In genomic region chr11:62599909-62600308, GRCh38 we compare ENCODE assay signal across 8 cellular contexts. TPM values are rescaled to one million over a fixed set of nuclear protein-coding genes. Genes with fewer than 3 reads are reported as not detected.
DNase-seq lines count a peak whose midpoint lies in the region; ATAC-seq, FAIRE-seq and TF ChIP-seq lines count a peak whose summit lies in the region.

No MANE protein-coding gene starts in this region.

- CTCF ChIA-PET in HepG2 (lab: Yijun Ruan, JAX; ENCODE audit: low intra/inter-chr PET ratio, low total read pairs) = no interaction called here

- TF ChIP-seq RAD21 in HepG2 (CRISPR knock-in tag; IDR thresholded peaks at IDR 0.05) = no peak

- POLR2A ChIA-PET in HepG2 (lab: Yijun Ruan, JAX) = interaction anchor here (0.6 to 3.8 kb wide), 13 partner anchors 8 to 241 kb away, joined by 3 to 137 read pairs (median 7); partner anchors contain the start of genes B3GAT3, C11orf98, CSKMT and EEF1G

- TF ChIP-seq EP300 in HepG2 (IDR thresholded peaks at IDR 0.05; ENCODE audit: low read depth in 2 of 2, low read length in 2 of 2) (no peak), HepG2 (CRISPR knock-in tag; IDR thresholded peaks at IDR 0.05; ENCODE audit: borderline replicate concordance) (no peak)

- BruUV-seq in HepG2 (replicated peaks; lab: Mats Ljungman, UMichigan) = TSS peak; percentile 56

- ATAC-seq in HepG2 (no peak), GM18868 (IDR thresholded peaks at IDR 0.05; ENCODE audit: unreplicated experiment) (no peak)

- no peak for FAIRE-seq in HepG2 (lab: Jason Lieb, UNC)

- peaks cover 35 to 44% of the 10 kb centered on the region in 2 donors for H3K36me3 ChIP-seq in ascending aorta
- H3K36me3 ChIP-seq in HepG2 (replicated peaks in 1 of 2; ENCODE audit: control insufficient read depth in 1 of 2, insufficient read depth in 2 of 2, low read length in 2 of 2) = peaks cover 21 to 38% of the 10 kb centered on the region in 2 experiments
- H3K36me3 ChIP-seq in tibial artery = peaks cover 34 to 52% (median 39%) of the 10 kb centered on the region in 3 donors

- H3K27me3 ChIP-seq in ascending aorta (no peaks in the 10 kb centered on the region), HepG2 (ENCODE audit: control insufficient read depth in 1 of 2, insufficient read depth in 2 of 2, low read length in 2 of 2) (no peaks in the 10 kb centered on the region; a peak in 1 of 5 replicates), tibial artery (no peaks in the 10 kb centered on the region)

- H3K27ac ChIP-seq in ascending aorta = peak overlapping the region; percentile 96 to 97
- H3K27ac ChIP-seq in HepG2 (ENCODE audit: extremely low read length, insufficient read depth, low read length) = peak overlapping the region; percentile 88
- H3K27ac ChIP-seq in tibial artery = peak overlapping the region; percentile 98 to 99

- TF ChIP-seq CTCF in ascending aorta (IDR thresholded peaks at IDR 0.05) (no peak), HepG2 (CRISPR knock-in tag; IDR thresholded peaks at IDR 0.05) (no peak), tibial artery (IDR thresholded peaks at IDR 0.05) (no peak)

- peak overlapping the region; percentile 99 for H3K9ac ChIP-seq in HepG2 (ENCODE audit: insufficient read depth, low read depth, low read length)

- WGBS in HepG2 (ENCODE audit: low lambda C conversion rate) = 45% methylated on average over 5 of the region's 5 CpGs

- no peak overlapping the region for H2AFZ ChIP-seq in HepG2 (ENCODE audit: low read length)

- peak overlapping the region; percentile 97 for H3K4me2 ChIP-seq in HepG2 (ENCODE audit: low read depth, low read length)

- H3K9me3 ChIP-seq in ascending aorta = no peaks in the 10 kb centered on the region
- H3K9me3 ChIP-seq in HepG2 (ENCODE audit: low read length) = no peaks in the 10 kb centered on the region
- no peaks in the 10 kb centered on the region for H3K9me3 ChIP-seq in tibial artery

- intact Hi-C loops in ascending aorta (cut with DNase I) (loop anchor here (1.0 to 5.0 kb wide), 4 partner anchors 9 to 77 kb away; partner anchors contain the start of genes B3GAT3, GANAB, TUT1 and UBXN1), HepG2 (cut with micrococcal nuclease; ENCODE audit: unreplicated experiment) (loop anchor here (1.0 kb wide), 1 partner anchor 9 kb away; the partner anchor contains the start of gene TUT1), tibial artery (cut with DNase I; ENCODE audit: low total_unique reads) (loop anchor here (10.0 kb wide), 1 partner anchor 55 kb away; the partner anchor contains the start of gene AHNAK)

- TF ChIP-seq POLR2A in HepG2 (IDR thresholded peaks at IDR 0.05; ENCODE audit: insufficient read depth in 1 of 2, low read depth in 2 of 2, low read length in 2 of 2) = no peak

- peak; percentile 70 for DNase-seq in activated effector memory CD4-positive, alpha-beta T cell treated with anti-CD3 and anti-CD28 coated beads, Interleukin-2, amount 50 U/mL, for 16 hours
- DNase-seq in activated effector memory CD4-positive, alpha-beta T cell treated with Interleukin-2 at 50 U/mL for 16 hours = no peak
- DNase-seq in ascending aorta (ENCODE audit: low spot score in 2 of 2) (no peak), HepG2 (ENCODE audit: low spot score) (no peak), tibial artery (no peak), NCI-H128 (lab: John Stamatoyannopoulos, UW; ENCODE audit: unreplicated experiment) (no peak), epidermal melanocyte (ENCODE audit: insufficient read length, low spot score) (no peak)

- H3K4me3 ChIP-seq in ascending aorta (peak overlapping the region; percentile 87 to 98), HepG2 (replicated peaks in 1 of 3; ENCODE audit: insufficient read depth in 1 of 3, low read depth in 2 of 3, low read length in 3 of 3) (peak overlapping the region; percentile 91 to 94 (median 94)), tibial artery (peak overlapping the region; percentile 96 to 99)

- in situ Hi-C loops in HepG2 (cut with HindIII; ENCODE audit: extremely low pct_ligation_motif_present, low pct_unique_long_range_greater_than_20kb) = no loop called here

- H3K79me2 ChIP-seq in HepG2 (ENCODE audit: insufficient read depth, low read length) = peaks cover 33% of the 10 kb centered on the region

- H3K4me1 ChIP-seq in ascending aorta (peaks cover 8 to 20% of the 10 kb centered on the region in 2 donors), HepG2 (ENCODE audit: insufficient read depth, low read length) (peaks cover 34% of the 10 kb centered on the region), tibial artery (peaks cover 7 to 43% (median 31%) of the 10 kb centered on the region in 4 donors)

- no peaks in the 10 kb centered on the region for H4K20me1 ChIP-seq in HepG2 (ENCODE audit: insufficient read depth, low read length)

RNA-seq across cellular contexts. Expression of gene MTA2, which starts 1.8 kb away (rescaled TPM):
- total RNA-seq in ascending aorta = 79.2 TPM
- 58.1 and 70.0 TPM in 2 replicates for total RNA-seq in HepG2 (2016; rRNA removed; fragmentation: Illumina TruSeq; extraction: Trizol)
- total RNA-seq in HepG2 (2016; cell fraction: cytosol; rRNA removed; fragmentation: Illumina TruSeq; extraction: Trizol; ENCODE audit: low read depth) = 7.1 and 9.5 TPM in 2 replicates
- total RNA-seq in HepG2 (2016; cell fraction: insoluble cytoplasmic fraction; rRNA removed; fragmentation: Illumina TruSeq; extraction: Trizol) = 50.7 and 71.8 TPM in 2 replicates
- total RNA-seq in HepG2 (2016; cell fraction: membrane; rRNA removed; fragmentation: Illumina TruSeq; extraction: Trizol) = 25.5 and 28.8 TPM in 2 replicates
- 47.0 and 57.9 TPM in 2 replicates for total RNA-seq in HepG2 (2016; cell fraction: nucleus; rRNA removed; fragmentation: Illumina TruSeq; extraction: Trizol)
- 14.0 and 16.8 TPM in 2 replicates for polyA plus RNA-seq in HepG2 (2011; rRNA removed)
- polyA plus RNA-seq in HepG2 (2011; cell fraction: cytosol; rRNA removed) = 9.2 and 10.6 TPM in 2 replicates
- 53.6 and 67.6 TPM in 2 replicates for polyA plus RNA-seq in HepG2 (2011; cell fraction: nucleus; rRNA removed)
- 30.7 and 30.9 TPM in 2 replicates for polyA plus RNA-seq in HepG2 (2012)
- polyA plus RNA-seq in HepG2 (2016; cell fraction: cytosol; fragmentation: Illumina TruSeq; extraction: Trizol; ENCODE audit: low read depth) = 4.0 and 4.5 TPM in 2 replicates
- 47.2 and 53.8 TPM in 2 replicates for polyA plus RNA-seq in HepG2 (2016; cell fraction: insoluble cytoplasmic fraction; fragmentation: Illumina TruSeq; extraction: Trizol; ENCODE audit: low read depth)
- polyA plus RNA-seq in HepG2 (2016; cell fraction: membrane; fragmentation: Illumina TruSeq; extraction: Trizol; ENCODE audit: low read depth) = 12.6 and 14.0 TPM in 2 replicates
- 121 and 126 TPM in 2 replicates for polyA plus RNA-seq in HepG2 (2016; cell fraction: nucleus; fragmentation: Illumina TruSeq; extraction: Trizol; ENCODE audit: insufficient read depth, low read depth)
- 21.5 and 102 TPM in 2 replicates for polyA minus RNA-seq in HepG2 (2011; rRNA and poly(A)+ RNA removed; ENCODE audit: low replicate concordance)
- 11.9 and 14.7 TPM in 2 replicates for polyA minus RNA-seq in HepG2 (2011; cell fraction: cytosol; rRNA and poly(A)+ RNA removed)
- 37.2 and 50.7 TPM in 2 replicates for polyA minus RNA-seq in HepG2 (2011; cell fraction: nucleus; rRNA and poly(A)+ RNA removed)

RNA-seq across cellular contexts. Expression of gene TUT1, which starts 8.6 kb away (rescaled TPM):
- total RNA-seq in ascending aorta = 18.4 TPM
- total RNA-seq in HepG2 (2016; rRNA removed; fragmentation: Illumina TruSeq; extraction: Trizol) = 8.5 and 9.7 TPM in 2 replicates
- 2.2 and 4.6 TPM in 2 replicates for total RNA-seq in HepG2 (2016; cell fraction: cytosol; rRNA removed; fragmentation: Illumina TruSeq; extraction: Trizol; ENCODE audit: low read depth)
- total RNA-seq in HepG2 (2016; cell fraction: insoluble cytoplasmic fraction; rRNA removed; fragmentation: Illumina TruSeq; extraction: Trizol) = 6.9 and 10.1 TPM in 2 replicates
- total RNA-seq in HepG2 (2016; cell fraction: membrane; rRNA removed; fragmentation: Illumina TruSeq; extraction: Trizol) = 3.7 and 6.0 TPM in 2 replicates
- 8.1 and 9.3 TPM in 2 replicates for total RNA-seq in HepG2 (2016; cell fraction: nucleus; rRNA removed; fragmentation: Illumina TruSeq; extraction: Trizol)
- 14.3 and 17.5 TPM in 2 replicates for polyA plus RNA-seq in HepG2 (2011; rRNA removed)
- 6.3 and 8.4 TPM in 2 replicates for polyA plus RNA-seq in HepG2 (2011; cell fraction: cytosol; rRNA removed)
- 43.5 and 52.1 TPM in 2 replicates for polyA plus RNA-seq in HepG2 (2011; cell fraction: nucleus; rRNA removed)
- 13.1 and 14.1 TPM in 2 replicates for polyA plus RNA-seq in HepG2 (2012)
- polyA plus RNA-seq in HepG2 (2016; cell fraction: cytosol; fragmentation: Illumina TruSeq; extraction: Trizol; ENCODE audit: low read depth) = 2.4 and 2.7 TPM in 2 replicates
- polyA plus RNA-seq in HepG2 (2016; cell fraction: insoluble cytoplasmic fraction; fragmentation: Illumina TruSeq; extraction: Trizol; ENCODE audit: low read depth) = 7.0 and 9.3 TPM in 2 replicates
- 3.7 and 4.0 TPM in 2 replicates for polyA plus RNA-seq in HepG2 (2016; cell fraction: membrane; fragmentation: Illumina TruSeq; extraction: Trizol; ENCODE audit: low read depth)
- polyA plus RNA-seq in HepG2 (2016; cell fraction: nucleus; fragmentation: Illumina TruSeq; extraction: Trizol; ENCODE audit: insufficient read depth, low read depth) = 25.7 TPM in 2 replicates
- polyA minus RNA-seq in HepG2 (2011; rRNA and poly(A)+ RNA removed; ENCODE audit: low replicate concordance) = 12.6 and 15.7 TPM in 2 replicates
- 4.7 and 8.8 TPM in 2 replicates for polyA minus RNA-seq in HepG2 (2011; cell fraction: cytosol; rRNA and poly(A)+ RNA removed)
- polyA minus RNA-seq in HepG2 (2011; cell fraction: nucleus; rRNA and poly(A)+ RNA removed) = 3.9 and 9.4 TPM in 2 replicates

RNA-seq across cellular contexts. Expression of gene EML3, which starts 12.7 kb away (rescaled TPM):
- total RNA-seq in ascending aorta (207 TPM), HepG2 (2016; rRNA removed; fragmentation: Illumina TruSeq; extraction: Trizol) (4.6 and 10.6 TPM in 2 replicates)
- total RNA-seq in HepG2 (2016; cell fraction: cytosol; rRNA removed; fragmentation: Illumina TruSeq; extraction: Trizol; ENCODE audit: low read depth) = 5.0 and 5.5 TPM in 2 replicates
- 4.2 and 9.0 TPM in 2 replicates for total RNA-seq in HepG2 (2016; cell fraction: insoluble cytoplasmic fraction; rRNA removed; fragmentation: Illumina TruSeq; extraction: Trizol)
- 4.8 and 7.0 TPM in 2 replicates for total RNA-seq in HepG2 (2016; cell fraction: membrane; rRNA removed; fragmentation: Illumina TruSeq; extraction: Trizol)
- 9.2 and 9.5 TPM in 2 replicates for total RNA-seq in HepG2 (2016; cell fraction: nucleus; rRNA removed; fragmentation: Illumina TruSeq; extraction: Trizol)
- polyA plus RNA-seq in HepG2 (2011; rRNA removed) = 12.3 and 16.6 TPM in 2 replicates
- 7.8 and 7.9 TPM in 2 replicates for polyA plus RNA-seq in HepG2 (2011; cell fraction: cytosol; rRNA removed)
- 105 and 119 TPM in 2 replicates for polyA plus RNA-seq in HepG2 (2011; cell fraction: nucleus; rRNA removed)
- polyA plus RNA-seq in HepG2 (2012) = 14.9 and 16.7 TPM in 2 replicates
- polyA plus RNA-seq in HepG2 (2016; cell fraction: cytosol; fragmentation: Illumina TruSeq; extraction: Trizol; ENCODE audit: low read depth) = 1.3 and 2.0 TPM in 2 replicates
- 6.5 and 7.1 TPM in 2 replicates for polyA plus RNA-seq in HepG2 (2016; cell fraction: insoluble cytoplasmic fraction; fragmentation: Illumina TruSeq; extraction: Trizol; ENCODE audit: low read depth)
- polyA plus RNA-seq in HepG2 (2016; cell fraction: membrane; fragmentation: Illumina TruSeq; extraction: Trizol; ENCODE audit: low read depth) = 2.2 and 2.5 TPM in 2 replicates
- polyA plus RNA-seq in HepG2 (2016; cell fraction: nucleus; fragmentation: Illumina TruSeq; extraction: Trizol; ENCODE audit: insufficient read depth, low read depth) = 33.3 and 38.2 TPM in 2 replicates
- polyA minus RNA-seq in HepG2 (2011; rRNA and poly(A)+ RNA removed; ENCODE audit: low replicate concordance) = 14.6 and 43.9 TPM in 2 replicates
- polyA minus RNA-seq in HepG2 (2011; cell fraction: cytosol; rRNA and poly(A)+ RNA removed) = 3.8 and 6.3 TPM in 2 replicates
- 11.2 and 14.0 TPM in 2 replicates for polyA minus RNA-seq in HepG2 (2011; cell fraction: nucleus; rRNA and poly(A)+ RNA removed)

RNA-seq across cellular contexts. Expression of gene ROM1, which starts 13.1 kb away (rescaled TPM):
- total RNA-seq in ascending aorta (not detected), HepG2 (2016; rRNA removed; fragmentation: Illumina TruSeq; extraction: Trizol) (1.8 and 2.4 TPM in 2 replicates)
- 2.8 and 4.2 TPM in 2 replicates for total RNA-seq in HepG2 (2016; cell fraction: cytosol; rRNA removed; fragmentation: Illumina TruSeq; extraction: Trizol; ENCODE audit: low read depth)
- total RNA-seq in HepG2 (2016; cell fraction: insoluble cytoplasmic fraction; rRNA removed; fragmentation: Illumina TruSeq; extraction: Trizol) = 2.9 and 3.2 TPM in 2 replicates
- total RNA-seq in HepG2 (2016; cell fraction: membrane; rRNA removed; fragmentation: Illumina TruSeq; extraction: Trizol) = 2.5 and 3.7 TPM in 2 replicates
- total RNA-seq in HepG2 (2016; cell fraction: nucleus; rRNA removed; fragmentation: Illumina TruSeq; extraction: Trizol) = 1.0 and 2.0 TPM in 2 replicates
- 1.2 and 1.6 TPM in 2 replicates for polyA plus RNA-seq in HepG2 (2011; rRNA removed)
- polyA plus RNA-seq in HepG2 (2011; cell fraction: cytosol; rRNA removed) = 1.3 and 1.4 TPM in 2 replicates
- polyA plus RNA-seq in HepG2 (2011; cell fraction: nucleus; rRNA removed) = 1.5 and 1.6 TPM in 2 replicates
- polyA plus RNA-seq in HepG2 (2012) = 1.0 and 1.8 TPM in 2 replicates
- polyA plus RNA-seq in HepG2 (2016; cell fraction: cytosol; fragmentation: Illumina TruSeq; extraction: Trizol; ENCODE audit: low read depth) = 3.0 and 3.4 TPM in 2 replicates
- polyA plus RNA-seq in HepG2 (2016; cell fraction: insoluble cytoplasmic fraction; fragmentation: Illumina TruSeq; extraction: Trizol; ENCODE audit: low read depth) = 1.7 and 1.9 TPM in 2 replicates
- polyA plus RNA-seq in HepG2 (2016; cell fraction: membrane; fragmentation: Illumina TruSeq; extraction: Trizol; ENCODE audit: low read depth) = 4.9 and 5.0 TPM in 2 replicates
- 1.8 and 3.1 TPM in 2 replicates for polyA plus RNA-seq in HepG2 (2016; cell fraction: nucleus; fragmentation: Illumina TruSeq; extraction: Trizol; ENCODE audit: insufficient read depth, low read depth)
- polyA minus RNA-seq in HepG2 (2011; rRNA and poly(A)+ RNA removed; ENCODE audit: low replicate concordance) = 0.92 and 3.5 TPM in 2 replicates
- polyA minus RNA-seq in HepG2 (2011; cell fraction: cytosol; rRNA and poly(A)+ RNA removed) = not detected in 2 replicates
- 0.39 TPM in 1 of 2 replicates, not detected in the other for polyA minus RNA-seq in HepG2 (2011; cell fraction: nucleus; rRNA and poly(A)+ RNA removed)

RNA-seq across cellular contexts. Expression of gene B3GAT3, which starts 21.9 kb away (rescaled TPM):
- 61.3 TPM for total RNA-seq in ascending aorta
- total RNA-seq in HepG2 (2016; rRNA removed; fragmentation: Illumina TruSeq; extraction: Trizol) = 8.4 and 21.3 TPM in 2 replicates
- 7.6 and 8.5 TPM in 2 replicates for total RNA-seq in HepG2 (2016; cell fraction: cytosol; rRNA removed; fragmentation: Illumina TruSeq; extraction: Trizol; ENCODE audit: low read depth)
- 7.2 and 20.6 TPM in 2 replicates for total RNA-seq in HepG2 (2016; cell fraction: insoluble cytoplasmic fraction; rRNA removed; fragmentation: Illumina TruSeq; extraction: Trizol)
- 12.5 and 15.3 TPM in 2 replicates for total RNA-seq in HepG2 (2016; cell fraction: membrane; rRNA removed; fragmentation: Illumina TruSeq; extraction: Trizol)
- total RNA-seq in HepG2 (2016; cell fraction: nucleus; rRNA removed; fragmentation: Illumina TruSeq; extraction: Trizol) = 17.4 and 18.9 TPM in 2 replicates
- 26.1 and 40.4 TPM in 2 replicates for polyA plus RNA-seq in HepG2 (2011; rRNA removed)
- polyA plus RNA-seq in HepG2 (2011; cell fraction: cytosol; rRNA removed) = 30.3 and 46.6 TPM in 2 replicates
- polyA plus RNA-seq in HepG2 (2011; cell fraction: nucleus; rRNA removed) = 51.0 and 53.9 TPM in 2 replicates
- polyA plus RNA-seq in HepG2 (2012) = 10.7 and 25.1 TPM in 2 replicates
- 9.0 and 11.1 TPM in 2 replicates for polyA plus RNA-seq in HepG2 (2016; cell fraction: cytosol; fragmentation: Illumina TruSeq; extraction: Trizol; ENCODE audit: low read depth)
- 9.2 and 10.9 TPM in 2 replicates for polyA plus RNA-seq in HepG2 (2016; cell fraction: insoluble cytoplasmic fraction; fragmentation: Illumina TruSeq; extraction: Trizol; ENCODE audit: low read depth)
- polyA plus RNA-seq in HepG2 (2016; cell fraction: membrane; fragmentation: Illumina TruSeq; extraction: Trizol; ENCODE audit: low read depth) = 12.7 and 14.3 TPM in 2 replicates
- polyA plus RNA-seq in HepG2 (2016; cell fraction: nucleus; fragmentation: Illumina TruSeq; extraction: Trizol; ENCODE audit: insufficient read depth, low read depth) = 47.6 and 51.7 TPM in 2 replicates
- polyA minus RNA-seq in HepG2 (2011; rRNA and poly(A)+ RNA removed; ENCODE audit: low replicate concordance) = 21.5 and 23.9 TPM in 2 replicates
- polyA minus RNA-seq in HepG2 (2011; cell fraction: cytosol; rRNA and poly(A)+ RNA removed) = 14.7 and 15.0 TPM in 2 replicates
- 4.8 and 5.2 TPM in 2 replicates for polyA minus RNA-seq in HepG2 (2011; cell fraction: nucleus; rRNA and poly(A)+ RNA removed)

Comparison
In these comparisons a context has a peak if more than half of its experiments do, and no peak if none do; other contexts are left out.
1. RNA of gene EML3, which starts 12.7 kb away (total RNA-seq): 207 TPM in ascending aorta (single experiment); 4.2 to 10.6 TPM in HepG2; every median in the first group is over 10 times any median in the second.
2. Peak in every context shown above with its lines, with median percentiles within 50 percentile points of each other: H3K27ac ChIP-seq and H3K4me3 ChIP-seq.